23 cellular contexts compared by ENCODE assay signal in the genomic region with DNA sequence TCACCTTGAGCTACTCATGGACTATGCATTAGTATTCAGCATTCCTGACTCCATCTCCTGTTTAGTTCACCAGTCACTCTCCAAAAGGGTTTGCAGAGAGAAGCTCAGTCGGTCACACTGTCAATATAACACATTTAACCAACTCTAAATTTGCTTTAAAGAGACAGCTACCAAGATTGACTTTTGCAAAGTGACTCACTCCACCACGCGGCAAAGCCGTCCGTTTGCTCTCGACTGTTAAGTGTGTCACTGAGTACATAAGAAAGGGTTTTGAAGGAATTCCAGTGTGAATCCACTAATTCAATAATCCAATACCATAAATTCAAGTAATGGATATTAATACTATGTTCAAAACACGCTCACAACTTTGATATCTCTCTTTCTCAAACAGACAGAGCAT.
A peak's percentile ranks its signal among the peaks of the same experiment; 100 is the strongest.
DNase-seq lines count a peak whose midpoint lies in the region; ATAC-seq, FAIRE-seq and TF ChIP-seq lines count a peak whose summit lies in the region.
"Had no signal": no experiment of that assay in that cellular context is flagged by ENCODE, and none has a peak within 500 bp of the region (broad histone marks: within the 10 kb centered on the region; RNA-seq: fewer than 3 reads in every experiment).

No MANE protein-coding gene starts in this region.

- 12 to 31% methylated on average over 7 of the region's 7 CpGs for WGBS in tibial nerve, 2 donors

- CTCF ChIA-PET in endothelial cell of umbilical vein (lab: Charles Lee), result interaction anchor here (0.7 to 2.0 kb wide), 7 partner anchors 9 to 1003 kb away, joined by 3 to 11 read pairs (median 4); no protein-coding TSS in a partner anchor

- peaks cover 41% of the 10 kb centered on the region for H3K4me1 ChIP-seq in endothelial cell of umbilical vein (ENCODE audit: control insufficient read depth, extremely low read depth, insufficient read depth, low read length)
- H3K4me1 ChIP-seq in tibial nerve, result peaks cover 0 to 32% (median 3%) of the 10 kb centered on the region in 4 donors
- H3K4me1 ChIP-seq: HAP-1 had no signal

- POLR2A ChIA-PET in endothelial cell of umbilical vein (lab: Charles Lee), result interaction anchor here (0.7 to 1.1 kb wide), 3 partner anchors 20 to 950 kb away, joined by 3 to 4 read pairs (median 3); no protein-coding TSS in a partner anchor

- H3K9me3 ChIP-seq in endothelial cell of umbilical vein (replicated peaks; ENCODE audit: control insufficient read depth, insufficient read depth, low read length), result no peaks in the 10 kb centered on the region
- H3K9me3 ChIP-seq in tibial nerve, result no peaks in the 10 kb centered on the region
- H3K9me3 ChIP-seq: HAP-1, MG63 had no signal

- H3K4me2 ChIP-seq in endothelial cell of umbilical vein (ENCODE audit: insufficient read depth, low read length), result peak overlapping the region; percentile 83

- H3K9me3 Mint-ChIP-seq in nephron, result peaks cover 8% of the 10 kb centered on the region

- H3K27ac Mint-ChIP-seq in nephron, result peak overlapping the region; percentile 94 to 97 (median 94)

- H3K4me1 Mint-ChIP-seq in nephron, result peaks cover 33% of the 10 kb centered on the region

- peaks cover 6% of the 10 kb centered on the region for H3K27me3 Mint-ChIP-seq in nephron (ENCODE audit: low read depth)

- no peaks in the 10 kb centered on the region for H4K20me1 ChIP-seq in endothelial cell of umbilical vein (replicated peaks; ENCODE audit: control insufficient read depth, extremely low read depth, insufficient read depth, low read length)

- H3K27me3 ChIP-seq in endothelial cell of umbilical vein (ENCODE audit: control insufficient read depth in 2 of 2, insufficient read depth in 2 of 2, low read length in 2 of 2), result no peaks in the 10 kb centered on the region
- no peaks in the 10 kb centered on the region for H3K27me3 ChIP-seq in tibial nerve
- H3K27me3 ChIP-seq: MG63 had no signal

- H3K9ac ChIP-seq in endothelial cell of umbilical vein (replicated peaks; ENCODE audit: extremely low read depth, insufficient read depth, low read length), result peak overlapping the region; percentile 98

- no TSS peak for BruUV-seq in endothelial cell of umbilical vein (replicated peaks; lab: Mats Ljungman, UMichigan)

- H3K79me2 ChIP-seq in endothelial cell of umbilical vein (ENCODE audit: control insufficient read depth, insufficient read depth, low read length), result peaks cover 32% of the 10 kb centered on the region

- intact Hi-C loops in endothelial cell of umbilical vein (cut with micrococcal nuclease), result no loop called here

- H3K4me3 ChIP-seq in endothelial cell of umbilical vein (replicated peaks in 1 of 3; ENCODE audit: insufficient read depth in 1 of 3, low read depth in 1 of 3, low read length in 3 of 3) (no peak overlapping the region), tibial nerve (peak overlapping the region in 2 of 4 donors; percentile 6 to 61)
- H3K4me3 ChIP-seq: HAP-1, MG63 had no signal

- no peak for TF ChIP-seq POLR2A in endothelial cell of umbilical vein (IDR thresholded peaks at IDR 0.05; ENCODE audit: low read depth, low read length)
- peak in 1 of 2 donors; percentile 16 for TF ChIP-seq POLR2A in tibial nerve (IDR thresholded peaks at IDR 0.05)

- TF ChIP-seq EP300 in tibial nerve (IDR thresholded peaks at IDR 0.05), result peak in 1 of 2 donors; percentile 60

- H3K9me1 ChIP-seq in endothelial cell of umbilical vein (replicated peaks; ENCODE audit: control insufficient read depth, extremely low read depth, insufficient read depth, low read length), result no peaks in the 10 kb centered on the region

- ATAC-seq in HG02763 (IDR thresholded peaks at IDR 0.05; ENCODE audit: unreplicated experiment), result no peak

- TF ChIP-seq CTCF in endothelial cell of umbilical vein (IDR thresholded peaks at IDR 0.05; ENCODE audit: extremely low read depth in 1 of 2, insufficient read depth in 1 of 2, low read depth in 1 of 2, low read length in 2 of 2) (no peak), nephron (IDR thresholded peaks at IDR 0.05; ENCODE audit: unreplicated experiment in 3 of 3) (no peak), tibial nerve (IDR thresholded peaks at IDR 0.05) (peak in 2 of 5 experiments; percentile 21 to 25)

- H2AFZ ChIP-seq in endothelial cell of umbilical vein (ENCODE audit: low read depth, low read length), result no peak overlapping the region

- peak overlapping the region in 2 of 3 experiments; percentile 6 to 30 for H3K4me3 Mint-ChIP-seq in nephron

- DNase-seq in NCI-H2196 (lab: John Stamatoyannopoulos, UW; ENCODE audit: unreplicated experiment), result peak; percentile 2
- no peak for DNase-seq in NCI-H2196 treated with DMSO at 0.1 percent for 48 hours (lab: John Stamatoyannopoulos, UW; ENCODE audit: unreplicated experiment)
- DNase-seq in endothelial cell of umbilical vein (ENCODE audit: low read depth, low spot score), result peak; percentile 58
- peak in 1 of 2 donors; percentile 24 for DNase-seq in tibial nerve (ENCODE audit: low spot score in 2 of 2)
- no peak for DNase-seq in stimulated activated CD4-positive, alpha-beta T cell treated with anti-CD3 and anti-CD28 coated beads, Interleukin-12 subunit alpha, Interleukin-12 subunit beta, amount 100 ng/mL, for 4 hours
- no peak for DNase-seq in DMS53 (lab: John Stamatoyannopoulos, UW)
- DNase-seq: AML-193; DND-41; Kasumi-1; MG63; NCI-H1092; NCI-H1436 treated with DMSO at 0.1 percent for 48 hours; NCI-H2029; NCI-H2171; NCI-H446 treated with DMSO at 0.1 percent for 48 hours; NCI-H748 treated with DMSO at 0.1 percent for 48 hours; NK-92 treated with Interleukin-12 subunit alpha and Interleukin-12 subunit beta, amount 100 ng/mL, for 24 hours; SHP77 treated with DMSO at 0.1 percent for 48 hours had no signal

- dilution Hi-C loops in endothelial cell of umbilical vein (cut with MboI; ENCODE audit: extremely low pct_ligation_motif_present, low sequenced_read_pairs), result loop anchor here (25.0 kb wide), 1 partner anchor 1014 kb away; the partner anchor contains the start of gene NR2F2

- no peak for FAIRE-seq in endothelial cell of umbilical vein (lab: Jason Lieb, UNC)

- H3K36me3 ChIP-seq in endothelial cell of umbilical vein (ENCODE audit: control insufficient read depth in 2 of 2, extremely low read depth in 1 of 2, insufficient read depth in 2 of 2, low read length in 2 of 2) (no peaks in the 10 kb centered on the region), tibial nerve (no peaks in the 10 kb centered on the region)
- H3K36me3 ChIP-seq: HAP-1, MG63 had no signal

- H3K36me3 Mint-ChIP-seq in nephron (ENCODE audit: low read depth), result peaks cover 5% of the 10 kb centered on the region

- no peak overlapping the region for H3K27ac ChIP-seq in endothelial cell of umbilical vein (ENCODE audit: insufficient read depth, low read depth, low read length)
- peak overlapping the region; percentile 93 to 99 (median 96) for H3K27ac ChIP-seq in tibial nerve
- H3K27ac ChIP-seq: 22Rv1, C4-2B had no signal

TF ChIP-seq in endothelial cell of umbilical vein, 7 proteins besides CTCF, POLR2A, EP300 and RAD21:
- TF ChIP-seq EZH2 (IDR thresholded peaks at IDR 0.05; ENCODE audit: borderline replicate concordance, low read depth, low read length, severe bottlenecking) (no peak), JUN (IDR thresholded peaks at IDR 0.05; ENCODE audit: borderline replicate concordance, insufficient read depth, insufficient read length, low read depth) (no peak), FOS (IDR thresholded peaks at IDR 0.05; ENCODE audit: borderline replicate concordance, insufficient read depth, low read length) (no peak), MAX (IDR thresholded peaks at IDR 0.05; ENCODE audit: insufficient read depth, insufficient read length) (no peak), GATA2 (IDR thresholded peaks at IDR 0.05; ENCODE audit: insufficient read depth, insufficient read length, low read depth, low read length) (no peak), MYC (IDR thresholded peaks at IDR 0.05; ENCODE audit: low read depth, low read length) (no peak), POLR2AphosphoS5 (IDR thresholded peaks at IDR 0.05; ENCODE audit: insufficient read depth, low read depth, low read length) (no peak)

Comparison
In these comparisons a context has a peak if more than half of its experiments do, and no peak if none do; other contexts are left out.
1. DNase-seq: peak in NCI-H2196 (single experiment) and endothelial cell of umbilical vein (single experiment); none in NCI-H2196 treated with DMSO at 0.1 percent for 48 hours (single experiment), stimulated activated CD4-positive, alpha-beta T cell treated with anti-CD3 and anti-CD28 coated beads, Interleukin-12 subunit alpha, Interleukin-12 subunit beta, amount 100 ng/mL, for 4 hours (single experiment) and DMS53 (single experiment).